In the genomic region with DNA sequence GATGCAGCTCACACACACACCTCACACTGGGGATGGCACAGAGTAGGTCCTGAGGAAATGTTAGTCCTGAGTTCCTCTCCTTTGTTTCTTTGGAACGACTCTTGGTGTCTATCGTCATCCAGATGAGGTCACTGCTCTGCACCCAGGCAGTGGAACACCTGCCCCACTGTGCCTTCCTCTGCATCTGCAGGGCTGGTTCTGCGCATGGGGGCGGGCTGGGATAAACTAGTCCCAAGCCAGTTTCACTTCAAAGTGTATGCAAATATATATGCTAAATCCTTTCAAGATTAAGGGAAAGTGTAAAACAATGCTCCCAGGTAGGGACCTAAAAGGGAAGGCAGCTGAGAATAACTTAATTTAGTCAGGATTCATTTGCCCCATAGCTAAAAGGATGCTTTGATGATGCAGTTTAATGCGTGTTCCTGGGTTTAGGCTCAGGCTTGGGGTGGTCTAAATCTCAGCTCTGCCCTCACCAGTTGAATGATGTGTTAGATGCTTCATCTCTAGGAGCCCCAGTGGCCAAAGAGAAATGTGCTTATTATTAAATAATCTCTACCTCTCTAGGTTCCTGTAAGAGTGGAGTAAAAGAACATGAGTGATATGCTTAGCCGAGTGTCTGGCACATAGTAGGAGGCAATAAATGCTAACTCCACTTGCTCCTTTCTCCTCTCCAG, we compare ENCODE assay signal across 21 cellular contexts. TPM values are rescaled to one million over a fixed set of nuclear protein-coding genes. Genes with fewer than 3 reads are reported as not detected.
DNase-seq lines count a peak whose midpoint lies in the region; ATAC-seq and TF ChIP-seq lines count a peak whose summit lies in the region.
"Had no signal": no experiment of that assay in that cellular context is flagged by ENCODE, and none has a peak within 500 bp of the region (broad histone marks: within the 10 kb centered on the region; RNA-seq: fewer than 3 reads in every experiment).

No MANE protein-coding gene starts in this region.

- intact Hi-C loops in Right ventricle myocardium superior (cut with DNase I) = no loop called here

- H3K27me3 ChIP-seq in HAP-1 (ENCODE audit: low read depth) = no peaks in the 10 kb centered on the region
- H3K27me3 ChIP-seq: adrenal gland, ovary had no signal

- DNase-seq in HAP-1 (ENCODE audit: low spot score in 2 of 2) (no peak), ecto neural progenitor cell (ENCODE audit: low spot score) (no peak), NCI-H1436 (lab: John Stamatoyannopoulos, UW) (no peak), Right ventricle myocardium superior (no peak)
- DNase-seq: activated T-cell treated with anti-CD3 and anti-CD28 coated beads, Interleukin-2, amount 50 U/mL, for 72 hours; adrenal gland; CD8-positive, alpha-beta T cell; glutamatergic neuron; kidney glomerular epithelial cell; NCI-H1930; NCI-H748 treated with DMSO at 0.1 percent for 48 hours; ovary; SIG-M5; T-helper 9 cell had no signal

- in situ Hi-C loops in HAP-1 (cut with MboI; ENCODE audit: low sequenced_read_pairs) = loop anchor here (25.0 kb wide), 1 partner anchor 743 kb away; no protein-coding TSS in a partner anchor

- no peaks in the 10 kb centered on the region for H3K4me1 ChIP-seq in HAP-1

- no peaks in the 10 kb centered on the region for H3K9me3 ChIP-seq in HAP-1
- H3K9me3 ChIP-seq: adrenal gland, ovary had no signal

- peak; percentile 30 for ATAC-seq in GM18505 (IDR thresholded peaks at IDR 0.05; ENCODE audit: unreplicated experiment)
- ATAC-seq in GM19463 (IDR thresholded peaks at IDR 0.05; ENCODE audit: unreplicated experiment) = peak; percentile 38
- ATAC-seq in HG02852 (IDR thresholded peaks at IDR 0.05; ENCODE audit: unreplicated experiment) = peak; percentile 36
- peak; percentile 5 for ATAC-seq in HG03558 (IDR thresholded peaks at IDR 0.05; ENCODE audit: extremely low read depth, unreplicated experiment)
- ATAC-seq in Right ventricle myocardium superior (ENCODE audit: poor library complexity) = no peak
- ATAC-seq: activated T-cell treated with anti-CD3 and anti-CD28 coated beads, Interleukin-2, amount 50 U/mL, for 72 hours; CD8-positive, alpha-beta T cell had no signal

- H3K36me3 ChIP-seq in HAP-1 (replicated peaks) = no peaks in the 10 kb centered on the region
- H3K36me3 ChIP-seq: adrenal gland, ovary had no signal

- no peak for TF ChIP-seq POLR2A in GM18505 (IDR thresholded peaks at IDR 0.05; ENCODE audit: borderline replicate concordance, extremely low read depth, insufficient read depth, insufficient read length)

- H3K4me3 ChIP-seq in HAP-1 = no peak overlapping the region
- H3K4me3 ChIP-seq: adrenal gland, ovary had no signal

RNA-seq across cellular contexts. Expression of a gene that starts 47.1 kb away (rescaled TPM):
- not detected for total RNA-seq in Right ventricle myocardium superior
- total RNA-seq: activated T-cell treated with anti-CD3 and anti-CD28 coated beads, Interleukin-2, amount 50 U/mL, for 72 hours; CD8-positive, alpha-beta T cell; epithelial cell of proximal tubule; M059J; mononuclear cell had no signal
